Comparison of ENCODE assay signal across 8 cellular contexts in the genomic region with DNA sequence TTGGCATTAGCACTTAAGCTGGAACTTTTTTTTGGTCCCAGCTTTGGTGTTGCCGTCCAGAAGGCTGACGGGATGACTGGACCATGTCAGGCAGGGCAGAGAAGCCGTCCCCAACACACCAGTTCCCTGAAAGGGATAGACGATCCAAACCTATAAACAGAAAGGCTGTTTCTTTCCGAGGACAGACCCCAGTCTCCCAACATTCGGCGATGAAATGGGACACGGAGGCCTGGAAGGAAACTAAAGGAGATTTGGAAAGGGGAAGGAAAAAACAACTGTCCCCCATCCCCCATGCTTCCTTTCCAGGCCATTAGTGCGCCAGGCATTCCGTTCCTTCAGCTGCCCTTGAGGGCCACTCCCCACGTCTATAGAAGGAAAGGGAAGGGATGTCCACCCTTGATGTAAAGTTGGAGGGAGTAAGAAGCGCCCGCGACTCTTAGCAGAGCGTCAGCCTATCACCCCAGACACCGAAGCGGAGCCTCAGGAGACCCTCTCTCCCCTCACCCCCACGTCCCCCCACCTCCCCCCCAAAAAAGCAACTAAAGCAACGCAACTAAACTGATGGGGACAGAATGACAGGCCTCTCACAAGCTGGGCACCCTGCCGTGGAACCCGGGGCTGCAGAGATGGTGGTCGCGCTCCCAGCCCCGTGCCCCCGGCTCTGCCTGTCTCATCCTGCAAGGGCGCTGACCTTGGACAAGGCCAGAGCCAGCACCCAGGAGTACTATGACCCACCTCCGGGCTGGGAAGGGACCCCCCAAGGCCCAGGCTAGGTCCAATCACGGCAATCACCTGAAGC. TPM values are rescaled to one million over a fixed set of nuclear protein-coding genes. Genes with fewer than 3 reads are reported as not detected.
A peak's percentile ranks its signal among the peaks of the same experiment; 100 is the strongest.
DNase-seq lines count a peak whose midpoint lies in the region; ATAC-seq and TF ChIP-seq lines count a peak whose summit lies in the region.

No MANE protein-coding gene starts in this region.

- peaks cover 49 to 56% of the 10 kb centered on the region in 2 experiments for H3K4me1 Mint-ChIP-seq in H9

- H3K4me3 Mint-ChIP-seq in H9 = peak overlapping the region; percentile 90 to 96

- WGBS in H9 (ENCODE audit: extremely low coverage, insufficient read length, low lambda C conversion rate) = no CpG with 5 or more reads among the region's 28 CpGs
- 0% methylated on average over 8 to 11 of the region's 28 CpGs for WGBS in gastroesophageal sphincter (ENCODE audit: low coverage in 1 of 2), 2 donors
- WGBS in trophoblast cell (ENCODE audit: extremely low coverage, insufficient coverage, insufficient read length) = no CpG with 5 or more reads among the region's 28 CpGs

- H2BK120ac ChIP-seq in H9 (ENCODE audit: low read depth, low read length, poor library complexity, severe bottlenecking) (no peak overlapping the region), trophoblast cell (ENCODE audit: insufficient read depth, low read length, poor library complexity) (peak overlapping the region; percentile 85)

- H4K8ac ChIP-seq in H9 (replicated peaks; ENCODE audit: insufficient read length, low read depth, low read length) = no peak overlapping the region
- H4K8ac ChIP-seq in trophoblast cell (ENCODE audit: low read depth, low read length) = peak overlapping the region; percentile 84

- H3K4me2 ChIP-seq in H9 (ENCODE audit: insufficient read depth, insufficient read length, low read length) (peak overlapping the region; percentile 85), trophoblast cell (ENCODE audit: low read length) (peak overlapping the region; percentile 92)

- peaks cover 11% of the 10 kb centered on the region; the same call in 1 of the 2 replicates for H3K4me1 ChIP-seq in H9 (ENCODE audit: insufficient read depth, low read length)
- peaks cover 0 to 54% (median 32%) of the 10 kb centered on the region in 3 donors for H3K4me1 ChIP-seq in gastroesophageal sphincter
- peaks cover 22 to 30% of the 10 kb centered on the region in 2 experiments for H3K4me1 ChIP-seq in trophoblast cell (ENCODE audit: control insufficient read depth in 1 of 2, insufficient read depth in 2 of 2, low read length in 2 of 2)

- no peak overlapping the region for H2BK12ac ChIP-seq in H9 (ENCODE audit: insufficient read length, low read depth, low read length)
- peak overlapping the region; percentile 50 for H2BK12ac ChIP-seq in trophoblast cell (ENCODE audit: low read length)

- no peak overlapping the region for H2BK15ac ChIP-seq in H9 (ENCODE audit: low read depth, low read length)

- no peak for TF ChIP-seq EP300 in gastroesophageal sphincter (IDR thresholded peaks at IDR 0.05)

- H3K27me3 Mint-ChIP-seq in H9 (ENCODE audit: low read depth) = peaks cover 1% of the 10 kb centered on the region

- peak overlapping the region; percentile 47 for H4K12ac ChIP-seq in trophoblast cell (ENCODE audit: low read depth, low read length)

- peak; percentile 59 for DNase-seq in AG20443 (ENCODE audit: low spot score)
- no peak for DNase-seq in H9
- DNase-seq in trophoblast cell = peak; percentile 25 to 58
- no peak for DNase-seq in amygdala (lab: John Stamatoyannopoulos, UW)
- DNase-seq in stimulated activated naive CD4-positive, alpha-beta T cell (lab: John Stamatoyannopoulos, UW) = no peak

- no peak for TF ChIP-seq POLR2A in gastroesophageal sphincter (IDR thresholded peaks at IDR 0.05)

- peak; percentile 22 for ATAC-seq in gastroesophageal sphincter
- no peak for ATAC-seq in GM18907 (IDR thresholded peaks at IDR 0.05; ENCODE audit: unreplicated experiment)

- no peak overlapping the region for H2BK20ac ChIP-seq in H9 (ENCODE audit: low read depth, low read length, poor library complexity, severe bottlenecking)

- peak overlapping the region; percentile 87 for H3K9ac ChIP-seq in H9 (ENCODE audit: extremely low read depth, insufficient read length, low read length)
- H3K9ac ChIP-seq in trophoblast cell (ENCODE audit: low read length) = peak overlapping the region; percentile 96

- H2AK5ac ChIP-seq in H9 (ENCODE audit: insufficient read length, low read length) (no peak overlapping the region), trophoblast cell (ENCODE audit: low read length) (peak overlapping the region; percentile 80)

- no peak overlapping the region for H3K4ac ChIP-seq in H9 (ENCODE audit: low read depth, low read length)
- peak overlapping the region; percentile 98 for H3K4ac ChIP-seq in trophoblast cell (ENCODE audit: low read depth, low read length)

- H4K91ac ChIP-seq in H9 (ENCODE audit: insufficient read length, low read depth, low read length) (no peak overlapping the region), trophoblast cell (ENCODE audit: low read depth, low read length) (peak overlapping the region; percentile 96)

- H3K79me2 ChIP-seq in H9 (ENCODE audit: insufficient read depth, low read length) (peaks cover 29% of the 10 kb centered on the region; the same call in 1 of the 2 replicates), trophoblast cell (ENCODE audit: control insufficient read depth, insufficient read depth, low read length, poor library complexity) (peaks cover 39% of the 10 kb centered on the region)

- H3T11ph ChIP-seq in H9 (ENCODE audit: low read length) = no peak overlapping the region

- H3K27ac ChIP-seq in H9 (ENCODE audit: insufficient read length, low read depth, low read length) = no peak overlapping the region
- peak overlapping the region; percentile 79 to 98 (median 95) for H3K27ac ChIP-seq in gastroesophageal sphincter
- H3K27ac ChIP-seq in trophoblast cell (ENCODE audit: low read depth, low read length) = peak overlapping the region; percentile 83

- H3K27me3 ChIP-seq in H9 (ENCODE audit: insufficient read depth, low read length) (no peaks in the 10 kb centered on the region), gastroesophageal sphincter (no peaks in the 10 kb centered on the region), trophoblast cell (ENCODE audit: insufficient read depth, low read length) (no peaks in the 10 kb centered on the region)

- peaks cover 12% of the 10 kb centered on the region for H3K79me1 ChIP-seq in H9 (ENCODE audit: insufficient read depth, low read depth, low read length, poor library complexity, severe bottlenecking)
- H3K79me1 ChIP-seq in trophoblast cell (ENCODE audit: low read length) = peaks cover 16% of the 10 kb centered on the region

- H3K36me3 ChIP-seq in gastroesophageal sphincter (no peaks in the 10 kb centered on the region), trophoblast cell (ENCODE audit: control insufficient read depth in 1 of 2, insufficient read depth in 2 of 2, low read length in 2 of 2) (peaks cover 14 to 20% of the 10 kb centered on the region in 2 experiments)

- peaks cover 11% of the 10 kb centered on the region for H3K23me2 ChIP-seq in H9 (ENCODE audit: insufficient read length, low read depth, low read length, poor library complexity, severe bottlenecking)

- H3K9me3 ChIP-seq in H9 (ENCODE audit: control insufficient read depth, low read depth, low read length) = no peaks in the 10 kb centered on the region
- H3K9me3 ChIP-seq in gastroesophageal sphincter = no peaks in the 10 kb centered on the region
- no peaks in the 10 kb centered on the region for H3K9me3 ChIP-seq in trophoblast cell (ENCODE audit: insufficient read depth, low read depth, low read length)

- no peaks in the 10 kb centered on the region for H4K20me1 ChIP-seq in H9 (ENCODE audit: control insufficient read depth, insufficient read depth, insufficient read length)

- no peak overlapping the region for H3K56ac ChIP-seq in H9 (ENCODE audit: insufficient read length, low read depth, low read length)

- no peak overlapping the region for H2BK5ac ChIP-seq in H9 (ENCODE audit: insufficient read length, low read length)
- H2BK5ac ChIP-seq in trophoblast cell (ENCODE audit: low read depth, low read length, poor library complexity) = peak overlapping the region; percentile 95

- H3K9me3 Mint-ChIP-seq in H9 = peaks cover 0 to 2% of the 10 kb centered on the region in 2 experiments; a peak in 1 of 5 replicates

- 0 out of 2 replicates have a peak overlapping the region, but pooled peaks have one; percentile 65 for H3K14ac ChIP-seq in H9 (ENCODE audit: insufficient read depth, low read length)
- peak overlapping the region; percentile 89 for H3K14ac ChIP-seq in trophoblast cell (ENCODE audit: low read length)

- TF ChIP-seq CTCF in H9 (conservative IDR thresholded peaks at IDR 0.05) = no peak
- no peak for TF ChIP-seq CTCF in WI38 (IDR thresholded peaks at IDR 0.05; ENCODE audit: low read depth, low read length)
- no peak for TF ChIP-seq CTCF in gastroesophageal sphincter (IDR thresholded peaks at IDR 0.05)

- no peak overlapping the region for H4K5ac ChIP-seq in H9 (ENCODE audit: insufficient read length, low read depth, low read length)

- H3K4me3 ChIP-seq in WI38 (ENCODE audit: low read depth, low read length) (peak overlapping the region; percentile 94), gastroesophageal sphincter (peak overlapping the region; percentile 83 to 100), trophoblast cell (ENCODE audit: low read depth, low read length) (peak overlapping the region; percentile 93)

- H3K27ac Mint-ChIP-seq in H9 = peak overlapping the region in 2 of 3 experiments; percentile 93 to 100; a peak in 5 of 7 replicates

- H3K36me3 Mint-ChIP-seq in H9 (ENCODE audit: insufficient read depth in 1 of 3, low read depth in 3 of 3) = peaks cover 17 to 20% (median 18%) of the 10 kb centered on the region in 3 experiments; a peak in 5 of 7 replicates

- no peak overlapping the region for H3K23ac ChIP-seq in H9 (ENCODE audit: insufficient read length, low read depth, low read length)
- H3K23ac ChIP-seq in trophoblast cell (ENCODE audit: low read length) = no peak overlapping the region

- no peak overlapping the region for H2AFZ ChIP-seq in H9 (ENCODE audit: low read length)
- H2AFZ ChIP-seq in trophoblast cell (ENCODE audit: insufficient read depth, low read length, poor library complexity) = peak overlapping the region; percentile 46

- H3K18ac ChIP-seq in H9 (ENCODE audit: insufficient read length, low read depth, low read length) (no peak overlapping the region), trophoblast cell (ENCODE audit: low read length) (peak overlapping the region; percentile 94)

RNA-seq across cellular contexts. Expression of a gene that starts 0.6 kb away (rescaled TPM):
- total RNA-seq in H9 (2021) (47.7 and 54.3 TPM in 2 replicates), gastroesophageal sphincter (10 to 100 TPM; 37.7 to 65.5 (median 55.6) TPM)
- 127 and 134 TPM in 2 replicates for polyA plus RNA-seq in trophoblast cell (2013)

RNA-seq across cellular contexts. Expression of a gene that starts 6.0 kb away (rescaled TPM):
- total RNA-seq in H9 (2021) (42.5 and 43.1 TPM in 2 replicates), gastroesophageal sphincter (1 to 10 TPM; 3.3 to 8.8 (median 7.7) TPM)
- polyA plus RNA-seq in trophoblast cell (2013) = 112 and 133 TPM in 2 replicates

Comparison
In these comparisons a context has a peak if more than half of its experiments do, and no peak if none do; other contexts are left out.
1. DNase-seq: peak in AG20443 (single experiment) and trophoblast cell (2 of 2); none in H9 (single experiment), amygdala (0 of 56) and stimulated activated naive CD4-positive, alpha-beta T cell (0 of 6).
2. Peak in every context shown above with its lines, with median percentiles within 50 percentile points of each other: H3K4me3 ChIP-seq.